Comparison of ENCODE assay signal across 18 cellular contexts in the genomic region with DNA sequence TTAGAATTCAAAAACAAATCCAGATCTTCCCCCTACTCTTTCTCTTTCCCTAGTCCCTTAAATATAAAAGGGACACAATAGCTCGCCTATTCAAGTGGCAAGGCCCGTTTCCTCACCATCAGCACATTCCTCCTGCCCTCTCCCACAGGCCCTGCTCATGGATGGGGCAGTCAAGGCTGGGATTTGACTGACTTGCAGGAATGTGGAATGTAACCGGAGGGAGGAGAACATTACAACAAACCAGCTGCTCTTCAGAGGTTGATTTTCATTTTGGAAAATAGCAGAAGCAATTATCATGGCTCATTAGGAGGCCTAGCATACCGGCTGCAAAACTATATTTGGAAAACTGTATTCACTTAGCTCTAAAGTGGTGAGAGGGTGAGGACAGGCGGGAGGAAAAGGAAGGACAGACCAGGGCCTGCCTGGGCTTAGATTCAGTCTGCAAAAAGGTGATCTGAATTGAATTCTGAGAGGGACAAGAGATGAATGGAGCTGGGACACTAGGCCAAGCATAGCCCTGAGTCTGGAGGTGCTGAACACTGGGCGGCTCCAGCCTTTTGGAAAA.
DNase-seq lines count a peak whose midpoint lies in the region; ATAC-seq and TF ChIP-seq lines count a peak whose summit lies in the region.
"Had no signal": no experiment of that assay in that cellular context is flagged by ENCODE, and none has a peak within 500 bp of the region (broad histone marks: within the 10 kb centered on the region; RNA-seq: fewer than 3 reads in every experiment).

No MANE protein-coding gene starts in this region.

- ATAC-seq in left cardiac atrium (peak; percentile 48 to 72), SK-N-SH treated with all-trans-retinoic acid at 6 μM for 48 hours (no peak)
- no peak for ATAC-seq in activated CD8-positive, alpha-beta T cell treated with anti-CD3 and anti-CD28 coated beads for 36 hours
- ATAC-seq: HepG2 had no signal

- CTCF ChIA-PET in activated CD8-positive, alpha-beta T cell treated with anti-CD3 and anti-CD28 coated beads for 36 hours (lab: Charles Lee): no interaction called here

- TF ChIP-seq CTCF in AG10803 (conservative IDR thresholded peaks at IDR 0.05; ENCODE audit: low read length) (no peak), mesothelial cell of epicardium (IDR thresholded peaks at IDR 0.05; ENCODE audit: unreplicated experiment) (no peak)
- no peak for TF ChIP-seq CTCF in activated CD8-positive, alpha-beta T cell treated with anti-CD3 and anti-CD28 coated beads for 36 hours (IDR thresholded peaks at IDR 0.05)

- POLR2A ChIA-PET in activated CD8-positive, alpha-beta T cell treated with anti-CD3 and anti-CD28 coated beads for 36 hours (lab: Charles Lee): no interaction called here

- intact Hi-C loops in left cardiac atrium (cut with DNase I): no loop called here
- intact Hi-C loops in activated CD8-positive, alpha-beta T cell treated with anti-CD3 and anti-CD28 coated beads for 36 hours (cut with micrococcal nuclease): no loop called here

- peak; percentile 33 for DNase-seq in AG10803 (ENCODE audit: low read depth)
- peak; percentile 16 for DNase-seq in adipocyte (ENCODE audit: low read depth)
- DNase-seq in left cardiac atrium: no peak
- peak; percentile 86 for DNase-seq in myocyte (ENCODE audit: low read depth)
- no peak for DNase-seq in mesothelial cell of epicardium (ENCODE audit: low spot score in 2 of 2, unreplicated experiment in 2 of 2)
- no peak for DNase-seq in activated CD4-positive, alpha-beta T cell treated with anti-CD3 and anti-CD28 coated beads, Interleukin-2, amount 50 U/mL, for 4 hours
- DNase-seq in activated CD8-positive, alpha-beta T cell treated with anti-CD3 and anti-CD28 coated beads for 36 hours: no peak
- DNase-seq: CD8-positive, alpha-beta memory T cell; DMS79 treated with DMSO at 0.1 percent for 48 hours; GDM1; KG1; NCI-H1092 treated with DMSO at 0.1 percent for 48 hours; NCI-H2081 treated with DMSO at 0.1 percent for 48 hours; NCI-H524; PC-9 had no signal

- no peaks in the 10 kb centered on the region for H3K4me1 ChIP-seq in adipocyte (ENCODE audit: control insufficient read depth, insufficient read depth, low read length)

- H3K27ac Mint-ChIP-seq in mesothelial cell of epicardium: no peak overlapping the region
- H3K27ac Mint-ChIP-seq in activated CD8-positive, alpha-beta T cell treated with anti-CD3 and anti-CD28 coated beads for 36 hours: no peak overlapping the region
- H3K27ac Mint-ChIP-seq: CD8-positive, alpha-beta memory T cell had no signal

- H3K4me3 Mint-ChIP-seq in mesothelial cell of epicardium: no peak overlapping the region
- no peak overlapping the region for H3K4me3 Mint-ChIP-seq in activated CD8-positive, alpha-beta T cell treated with anti-CD3 and anti-CD28 coated beads for 36 hours
- H3K4me3 Mint-ChIP-seq: CD8-positive, alpha-beta memory T cell had no signal

- H3K4me3 ChIP-seq in AG10803 (ENCODE audit: low read length): no peak overlapping the region
- H3K4me3 ChIP-seq in adipocyte (ENCODE audit: low read length): no peak overlapping the region
- H3K4me3 ChIP-seq: BLaER1 treated with 17β-estradiol and CSF1 and Interleukin-3, amounts not matched to agents 10 nM and 100 nM; PC-9 had no signal

- H3K36me3 ChIP-seq in adipocyte (ENCODE audit: control insufficient read depth, insufficient read depth, low read length, severe bottlenecking): no peaks in the 10 kb centered on the region

- no peak overlapping the region for H3K9ac ChIP-seq in adipocyte (ENCODE audit: low read length)
- H3K9ac ChIP-seq: BLaER1 treated with 17β-estradiol and CSF1 and Interleukin-3, amounts not matched to agents 10 nM and 100 nM had no signal

- no peaks in the 10 kb centered on the region for H3K36me3 Mint-ChIP-seq in mesothelial cell of epicardium
- H3K36me3 Mint-ChIP-seq in activated CD8-positive, alpha-beta T cell treated with anti-CD3 and anti-CD28 coated beads for 36 hours (ENCODE audit: low read depth): no peaks in the 10 kb centered on the region

- H3K9me3 Mint-ChIP-seq in mesothelial cell of epicardium: no peaks in the 10 kb centered on the region
- H3K9me3 Mint-ChIP-seq in activated CD8-positive, alpha-beta T cell treated with anti-CD3 and anti-CD28 coated beads for 36 hours: peaks cover 2% of the 10 kb centered on the region
- H3K9me3 Mint-ChIP-seq: CD8-positive, alpha-beta memory T cell had no signal

- H3K4me1 Mint-ChIP-seq in mesothelial cell of epicardium: no peaks in the 10 kb centered on the region
- peaks cover 9% of the 10 kb centered on the region for H3K4me1 Mint-ChIP-seq in activated CD8-positive, alpha-beta T cell treated with anti-CD3 and anti-CD28 coated beads for 36 hours (ENCODE audit: low read depth)
- H3K4me1 Mint-ChIP-seq: CD8-positive, alpha-beta memory T cell had no signal

- H3K27me3 Mint-ChIP-seq in mesothelial cell of epicardium (ENCODE audit: low read depth): peaks cover 18% of the 10 kb centered on the region
- H3K27me3 Mint-ChIP-seq in activated CD8-positive, alpha-beta T cell treated with anti-CD3 and anti-CD28 coated beads for 36 hours: no peaks in the 10 kb centered on the region

- H3K9me3 ChIP-seq in adipocyte (ENCODE audit: control insufficient read depth, low read length): no peaks in the 10 kb centered on the region

- H3K27me3 ChIP-seq in adipocyte (replicated peaks; ENCODE audit: control insufficient read depth, insufficient read depth, low read length): no peaks in the 10 kb centered on the region
- H3K27me3 ChIP-seq: BLaER1 treated with 17β-estradiol and CSF1 and Interleukin-3, amounts not matched to agents 10 nM and 100 nM had no signal

TF ChIP-seq in SK-N-SH treated with all-trans-retinoic acid at 6 μM for 48 hours, 23 proteins besides CTCF, POLR2A, EP300 and RAD21:
- TF ChIP-seq, protein P1, sequence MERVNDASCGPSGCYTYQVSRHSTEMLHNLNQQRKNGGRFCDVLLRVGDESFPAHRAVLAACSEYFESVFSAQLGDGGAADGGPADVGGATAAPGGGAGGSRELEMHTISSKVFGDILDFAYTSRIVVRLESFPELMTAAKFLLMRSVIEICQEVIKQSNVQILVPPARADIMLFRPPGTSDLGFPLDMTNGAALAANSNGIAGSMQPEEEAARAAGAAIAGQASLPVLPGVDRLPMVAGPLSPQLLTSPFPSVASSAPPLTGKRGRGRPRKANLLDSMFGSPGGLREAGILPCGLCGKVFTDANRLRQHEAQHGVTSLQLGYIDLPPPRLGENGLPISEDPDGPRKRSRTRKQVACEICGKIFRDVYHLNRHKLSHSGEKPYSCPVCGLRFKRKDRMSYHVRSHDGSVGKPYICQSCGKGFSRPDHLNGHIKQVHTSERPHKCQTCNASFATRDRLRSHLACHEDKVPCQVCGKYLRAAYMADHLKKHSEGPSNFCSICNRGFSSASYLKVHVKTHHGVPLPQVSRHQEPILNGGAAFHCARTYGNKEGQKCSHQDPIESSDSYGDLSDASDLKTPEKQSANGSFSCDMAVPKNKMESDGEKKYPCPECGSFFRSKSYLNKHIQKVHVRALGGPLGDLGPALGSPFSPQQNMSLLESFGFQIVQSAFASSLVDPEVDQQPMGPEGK (CRISPR knock-in tag; IDR thresholded peaks at IDR 0.05; ENCODE audit: borderline replicate concordance): no peak
- TF ChIP-seq ZC3H10 (CRISPR knock-in tag; IDR thresholded peaks at IDR 0.05): no peak
- TF ChIP-seq OSR1 (CRISPR knock-in tag; IDR thresholded peaks at IDR 0.05): no peak
- TF ChIP-seq PPARA (CRISPR knock-in tag; IDR thresholded peaks at IDR 0.05; ENCODE audit: borderline replicate concordance): no peak
- TF ChIP-seq, protein P2, sequence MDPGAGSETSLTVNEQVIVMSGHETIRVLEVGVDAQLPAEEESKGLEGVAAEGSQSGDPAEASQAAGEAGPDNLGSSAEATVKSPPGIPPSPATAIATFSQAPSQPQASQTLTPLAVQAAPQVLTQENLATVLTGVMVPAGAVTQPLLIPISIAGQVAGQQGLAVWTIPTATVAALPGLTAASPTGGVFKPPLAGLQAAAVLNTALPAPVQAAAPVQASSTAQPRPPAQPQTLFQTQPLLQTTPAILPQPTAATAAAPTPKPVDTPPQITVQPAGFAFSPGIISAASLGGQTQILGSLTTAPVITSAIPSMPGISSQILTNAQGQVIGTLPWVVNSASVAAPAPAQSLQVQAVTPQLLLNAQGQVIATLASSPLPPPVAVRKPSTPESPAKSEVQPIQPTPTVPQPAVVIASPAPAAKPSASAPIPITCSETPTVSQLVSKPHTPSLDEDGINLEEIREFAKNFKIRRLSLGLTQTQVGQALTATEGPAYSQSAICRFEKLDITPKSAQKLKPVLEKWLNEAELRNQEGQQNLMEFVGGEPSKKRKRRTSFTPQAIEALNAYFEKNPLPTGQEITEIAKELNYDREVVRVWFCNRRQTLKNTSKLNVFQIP (CRISPR knock-in tag; IDR thresholded peaks at IDR 0.05; ENCODE audit: borderline replicate concordance, low read depth): no peak
- TF ChIP-seq RARB (CRISPR knock-in tag; IDR thresholded peaks at IDR 0.05): no peak
- TF ChIP-seq TOX (CRISPR knock-in tag; IDR thresholded peaks at IDR 0.05; ENCODE audit: borderline replicate concordance): no peak
- TF ChIP-seq CSDC2 (CRISPR knock-in tag; IDR thresholded peaks at IDR 0.05): no peak

Comparison
In these comparisons a context has a peak if more than half of its experiments do, and no peak if none do; other contexts are left out.
1. DNase-seq: peak in AG10803 (single experiment), adipocyte (single experiment) and myocyte (single experiment); none in left cardiac atrium (single experiment), mesothelial cell of epicardium (0 of 2), activated CD4-positive, alpha-beta T cell treated with anti-CD3 and anti-CD28 coated beads, Interleukin-2, amount 50 U/mL, for 4 hours (0 of 2) and activated CD8-positive, alpha-beta T cell treated with anti-CD3 and anti-CD28 coated beads for 36 hours (single experiment).
2. ATAC-seq: peak in left cardiac atrium (2 of 2); none in SK-N-SH treated with all-trans-retinoic acid at 6 μM for 48 hours (single experiment) and activated CD8-positive, alpha-beta T cell treated with anti-CD3 and anti-CD28 coated beads for 36 hours (single experiment).